In genomic region chr17:72877348-72877747, GRCh38 we compare ENCODE assay signal across 38 cellular contexts.
"Had no signal": no experiment of that assay in that cellular context is flagged by ENCODE, and none has a peak within 500 bp of the region (broad histone marks: within the 10 kb centered on the region; RNA-seq: fewer than 3 reads in every experiment).

No MANE protein-coding gene starts in this region.

- H3K9me3 ChIP-seq: adrenal gland had no signal

- H3K27me3 ChIP-seq: adrenal gland, body of pancreas, brain microvascular endothelial cell, breast epithelium had no signal

- H3K27ac ChIP-seq: adrenal gland, body of pancreas, brain microvascular endothelial cell, breast epithelium, VCaP had no signal

- FAIRE-seq: astrocyte, TTC549 had no signal

- H3K4me3 Mint-ChIP-seq: activated B cell treated with CpG ODN at 0.5 μM for 24 hours; activated CD4-positive, alpha-beta memory T cell treated with anti-CD3 and anti-CD28 coated beads for 36 hours; activated CD4-positive, alpha-beta T cell treated with anti-CD3 and anti-CD28 coated beads, Interleukin-2, amount 10 ng/mL, durations not matched to agents 24 days and 14 days; activated CD8-positive, alpha-beta T cell treated with anti-CD3 and anti-CD28 coated beads for 36 hours; activated naive CD4-positive, alpha-beta T cell treated with anti-CD3 and anti-CD28 coated beads for 36 hours; activated naive CD8-positive, alpha-beta T cell treated with anti-CD3 and anti-CD28 coated beads for 36 hours; activated T-cell treated with anti-CD3 and anti-CD28 coated beads, Interleukin-2, amount 50 U/mL, for 4 hours; activated T-cell treated with anti-CD3 and anti-CD28 coated beads, Interleukin-2, amount 50 U/mL, for 72 hours; activated T-helper 1 cell treated with anti-CD3 and anti-CD28 coated beads, Interleukin-12 subunit alpha, Interleukin-12 subunit beta, Interleukin-2, Interleukin-4 antibody, amounts not matched to agents 30 ng/mL and 10 ng/mL and 1 ng/mL, durations not matched to agents 14 hours and 24 hours and 36 hours; activated T-helper 17 cell treated with anti-CD3 and anti-CD28 coated beads, Interleukin-2, amount 50 U/mL, for 72 hours; central memory CD8-positive, alpha-beta T cell; T-helper 1 cell treated with Interleukin-12 subunit alpha and Interleukin-12 subunit beta and Interleukin-4 antibody, amounts not matched to agents 30 μg/mL and 1 μg/mL, for 36 hours; T-helper 2 cell treated with Interferon-gamma antibody and Interleukin-4, amounts not matched to agents 5 μg/mL and 100 μg/mL, for 36 hours had no signal

- H3K27me3 Mint-ChIP-seq: activated B cell treated with CpG ODN at 0.5 μM for 24 hours; activated CD4-positive, alpha-beta memory T cell treated with anti-CD3 and anti-CD28 coated beads for 36 hours; activated CD4-positive, alpha-beta T cell treated with anti-CD3 and anti-CD28 coated beads, Interleukin-2, amount 10 ng/mL, durations not matched to agents 24 days and 14 days; activated CD8-positive, alpha-beta T cell treated with anti-CD3 and anti-CD28 coated beads for 36 hours; activated naive CD8-positive, alpha-beta T cell treated with anti-CD3 and anti-CD28 coated beads for 36 hours; activated T-helper 17 cell treated with anti-CD3 and anti-CD28 coated beads, Interleukin-2, amount 50 U/mL, for 72 hours; central memory CD8-positive, alpha-beta T cell had no signal

- H3K27ac Mint-ChIP-seq: activated B cell treated with CpG ODN at 0.5 μM for 24 hours; activated CD4-positive, alpha-beta memory T cell treated with anti-CD3 and anti-CD28 coated beads for 36 hours; activated CD4-positive, alpha-beta T cell treated with anti-CD3 and anti-CD28 coated beads, Interleukin-2, amount 10 ng/mL, durations not matched to agents 24 days and 14 days; activated CD8-positive, alpha-beta T cell treated with anti-CD3 and anti-CD28 coated beads for 36 hours; activated naive CD4-positive, alpha-beta T cell treated with anti-CD3 and anti-CD28 coated beads for 36 hours; activated naive CD4-positive, alpha-beta T cell treated with anti-CD3 and anti-CD28 coated beads, Interleukin-2, amount 50 U/mL, for 72 hours; activated naive CD8-positive, alpha-beta T cell treated with anti-CD3 and anti-CD28 coated beads for 36 hours; activated T-cell treated with anti-CD3 and anti-CD28 coated beads, Interleukin-2, amount 50 U/mL, for 72 hours; activated T-helper 1 cell treated with anti-CD3 and anti-CD28 coated beads, Interleukin-12 subunit alpha, Interleukin-12 subunit beta, Interleukin-2, Interleukin-4 antibody, amounts not matched to agents 30 ng/mL and 10 ng/mL and 1 ng/mL, durations not matched to agents 14 hours and 24 hours and 36 hours; activated T-helper 17 cell treated with anti-CD3 and anti-CD28 coated beads, Interleukin-2, amount 50 U/mL, for 72 hours; T-helper 1 cell treated with Interleukin-12 subunit alpha and Interleukin-12 subunit beta and Interleukin-4 antibody, amounts not matched to agents 30 μg/mL and 1 μg/mL, for 36 hours; T-helper 2 cell treated with Interferon-gamma antibody and Interleukin-4, amounts not matched to agents 5 μg/mL and 100 μg/mL, for 36 hours had no signal

- H3K36me3 ChIP-seq: adrenal gland, brain microvascular endothelial cell, breast epithelium had no signal

- H3K4me1 ChIP-seq: adrenal gland, body of pancreas, breast epithelium had no signal

- H3K4me1 Mint-ChIP-seq: activated B cell treated with CpG ODN at 0.5 μM for 24 hours; activated CD4-positive, alpha-beta T cell treated with anti-CD3 and anti-CD28 coated beads, Interleukin-2, amount 10 ng/mL, durations not matched to agents 24 days and 14 days; activated naive CD8-positive, alpha-beta T cell treated with anti-CD3 and anti-CD28 coated beads for 36 hours; central memory CD8-positive, alpha-beta T cell had no signal

- H3K4me3 ChIP-seq: adrenal gland, body of pancreas, breast epithelium had no signal

- DNase-seq: activated B cell treated with CpG ODN at 0.5 μM for 24 hours; activated CD4-positive, alpha-beta memory T cell treated with anti-CD3 and anti-CD28 coated beads for 36 hours; activated CD4-positive, alpha-beta T cell treated with anti-CD3 and anti-CD28 coated beads for 4 hours; activated CD4-positive, alpha-beta T cell treated with anti-CD3 and anti-CD28 coated beads, Interleukin-2, amount 10 ng/mL, durations not matched to agents 24 days and 14 days; activated CD4-positive, alpha-beta T cell treated with anti-CD3 and anti-CD28 coated beads, Interleukin-2, amount 50 U/mL, for 1 hour; activated CD4-positive, alpha-beta T cell treated with anti-CD3 and anti-CD28 coated beads, Interleukin-2, amount 50 U/mL, for 4 hours; activated CD4-positive, CD25-positive, alpha-beta regulatory T cell treated with anti-CD3 and anti-CD28 coated beads, Interleukin-2, amount 50 U/mL, for 72 hours; activated CD8-positive, alpha-beta memory T cell treated with anti-CD3 and anti-CD28 coated beads, Interleukin-2, amount 50 U/mL, for 4 hours; activated CD8-positive, alpha-beta T cell treated with anti-CD3 and anti-CD28 coated beads for 36 hours; activated effector memory CD4-positive, alpha-beta T cell treated with anti-CD3 and anti-CD28 coated beads, Interleukin-2, amount 50 U/mL, for 16 hours; activated gamma-delta T cell treated with Interleukin-2 at 50 U/mL for 16 hours; activated naive CD4-positive, alpha-beta T cell; activated naive CD4-positive, alpha-beta T cell treated with anti-CD3 and anti-CD28 coated beads for 36 hours; activated naive CD4-positive, alpha-beta T cell treated with anti-CD3 and anti-CD28 coated beads, Interleukin-2, amount 50 U/mL, for 16 hours; activated naive CD8-positive, alpha-beta T cell treated with anti-CD3 and anti-CD28 coated beads for 36 hours; activated T-cell treated with anti-CD3 and anti-CD28 coated beads for 4 hours; activated T-cell treated with anti-CD3 and anti-CD28 coated beads, Interleukin-2, amount 50 U/mL, for 1 hour; activated T-cell treated with anti-CD3 and anti-CD28 coated beads, Interleukin-2, amount 50 U/mL, for 4 hours; activated T-cell treated with anti-CD3 and anti-CD28 coated beads, Interleukin-2, amount 50 U/mL, for 72 hours; adrenal gland; amniotic stem cell; aorta; body of pancreas; brain microvascular endothelial cell; cerebellar nuclear complex; T-helper 1 cell; T-helper 2 cell; T-helper 9 cell had no signal

- ATAC-seq: activated CD8-positive, alpha-beta T cell treated with anti-CD3 and anti-CD28 coated beads for 36 hours; activated naive CD4-positive, alpha-beta T cell treated with anti-CD3 and anti-CD28 coated beads, Interleukin-2, amount 50 U/mL, for 72 hours; activated T-cell treated with anti-CD3 and anti-CD28 coated beads, Interleukin-2, amount 50 U/mL, for 4 hours; activated T-cell treated with anti-CD3 and anti-CD28 coated beads, Interleukin-2, amount 50 U/mL, for 72 hours; activated T-helper 17 cell treated with anti-CD3 and anti-CD28 coated beads, Interleukin-2, amount 50 U/mL, for 72 hours; body of pancreas had no signal
